Comparison of ENCODE assay signal across 13 cellular contexts in genomic region chr2:42791606-42792005, GRCh38. TPM values are rescaled to one million over a fixed set of nuclear protein-coding genes. Genes with fewer than 3 reads are reported as not detected.
A peak's percentile ranks its signal among the peaks of the same experiment; 100 is the strongest.
DNase-seq lines count a peak whose midpoint lies in the region; ATAC-seq and TF ChIP-seq lines count a peak whose summit lies in the region.
"Had no signal": no experiment of that assay in that cellular context is flagged by ENCODE, and none has a peak within 500 bp of the region (broad histone marks: within the 10 kb centered on the region; RNA-seq: fewer than 3 reads in every experiment).

No MANE protein-coding gene starts in this region.

- no peak for ATAC-seq in HG03342 (IDR thresholded peaks at IDR 0.05; ENCODE audit: unreplicated experiment)
- ATAC-seq: PC-3 had no signal

- 67 to 93% methylated on average over 2 to 3 of the region's 4 CpGs for WGBS in mesodermal cell (ENCODE audit: insufficient coverage in 2 of 2), 2 experiments
- 80% methylated on average over 4 of the region's 4 CpGs for WGBS in suprapubic skin

- H3K4me3 Mint-ChIP-seq in T-helper 2 cell treated with Interferon-gamma antibody and Interleukin-4, amounts not matched to agents 5 μg/mL and 100 μg/mL, for 36 hours = peak overlapping the region; percentile 84
- H3K4me3 Mint-ChIP-seq in activated naive CD8-positive, alpha-beta T cell treated with anti-CD3 and anti-CD28 coated beads for 36 hours = peak overlapping the region; percentile 76

- H3K4me1 ChIP-seq in mesodermal cell (ENCODE audit: control insufficient read depth, insufficient read depth, low read length, poor library complexity, severe bottlenecking) = peaks cover 21% of the 10 kb centered on the region
- peaks cover 24% of the 10 kb centered on the region for H3K4me1 ChIP-seq in suprapubic skin

- peaks cover 11% of the 10 kb centered on the region for H3K36me3 ChIP-seq in mesodermal cell (ENCODE audit: control insufficient read depth, insufficient read depth, low read length)
- peaks cover 3% of the 10 kb centered on the region for H3K36me3 ChIP-seq in suprapubic skin

- peaks cover 36% of the 10 kb centered on the region for H3K4me1 Mint-ChIP-seq in T-helper 2 cell treated with Interferon-gamma antibody and Interleukin-4, amounts not matched to agents 5 μg/mL and 100 μg/mL, for 36 hours (ENCODE audit: low read depth)
- peaks cover 33% of the 10 kb centered on the region for H3K4me1 Mint-ChIP-seq in activated naive CD8-positive, alpha-beta T cell treated with anti-CD3 and anti-CD28 coated beads for 36 hours

- no peak overlapping the region for H3K27ac ChIP-seq in mesodermal cell (ENCODE audit: low read depth, low read length, severe bottlenecking)
- peak overlapping the region; percentile 91 for H3K27ac ChIP-seq in suprapubic skin

- H3K4me3 ChIP-seq in mesodermal cell (ENCODE audit: extremely low read depth, insufficient read depth, low read length, poor library complexity, severe bottlenecking) (peak overlapping the region; percentile 60), suprapubic skin (peak overlapping the region; percentile 75)

- TF ChIP-seq EP300 in suprapubic skin (IDR thresholded peaks at IDR 0.05) = no peak

- no peak for TF ChIP-seq POLR2A in suprapubic skin (IDR thresholded peaks at IDR 0.05)

- H3K9me3 Mint-ChIP-seq in T-helper 2 cell treated with Interferon-gamma antibody and Interleukin-4, amounts not matched to agents 5 μg/mL and 100 μg/mL, for 36 hours = no peaks in the 10 kb centered on the region
- H3K9me3 Mint-ChIP-seq in activated naive CD8-positive, alpha-beta T cell treated with anti-CD3 and anti-CD28 coated beads for 36 hours = no peaks in the 10 kb centered on the region

- DNase-seq in T-helper 2 cell treated with Interferon-gamma antibody and Interleukin-4, amounts not matched to agents 5 μg/mL and 100 μg/mL, for 36 hours (ENCODE audit: low spot score) = no peak
- DNase-seq in T-helper 2 cell (no peak), suprapubic skin (ENCODE audit: low spot score in 2 of 2) (no peak), islet precursor cell (no peak)
- no peak for DNase-seq in activated naive CD8-positive, alpha-beta T cell treated with anti-CD3 and anti-CD28 coated beads for 36 hours
- DNase-seq in activated CD4-positive, CD25-positive, alpha-beta regulatory T cell treated with anti-CD3 and anti-CD28 coated beads, Interleukin-2, amount 50 U/mL, for 72 hours = no peak
- DNase-seq: 8988T; activated CD4-positive, alpha-beta T cell treated with anti-CD3 and anti-CD28 coated beads for 1 hour; cerebellar nuclear complex; NCI-H1092; PC-3 had no signal

- peaks cover 5% of the 10 kb centered on the region for H3K36me3 Mint-ChIP-seq in T-helper 2 cell treated with Interferon-gamma antibody and Interleukin-4, amounts not matched to agents 5 μg/mL and 100 μg/mL, for 36 hours (ENCODE audit: low read depth)
- peaks cover 3% of the 10 kb centered on the region for H3K36me3 Mint-ChIP-seq in activated naive CD8-positive, alpha-beta T cell treated with anti-CD3 and anti-CD28 coated beads for 36 hours

- H3K9me3 ChIP-seq in mesodermal cell (ENCODE audit: control insufficient read depth, low read length) (peaks cover 3% of the 10 kb centered on the region), suprapubic skin (no peaks in the 10 kb centered on the region)

- no peaks in the 10 kb centered on the region for H3K27me3 ChIP-seq in suprapubic skin

- TF ChIP-seq CTCF in suprapubic skin (IDR thresholded peaks at IDR 0.05) = no peak

- H3K27ac Mint-ChIP-seq in T-helper 2 cell treated with Interferon-gamma antibody and Interleukin-4, amounts not matched to agents 5 μg/mL and 100 μg/mL, for 36 hours = no peak overlapping the region
- H3K27ac Mint-ChIP-seq in activated naive CD8-positive, alpha-beta T cell treated with anti-CD3 and anti-CD28 coated beads for 36 hours = no peak overlapping the region

- H3K27me3 Mint-ChIP-seq in T-helper 2 cell treated with Interferon-gamma antibody and Interleukin-4, amounts not matched to agents 5 μg/mL and 100 μg/mL, for 36 hours (ENCODE audit: low read depth) = peaks cover 38% of the 10 kb centered on the region
- peaks cover 40% of the 10 kb centered on the region for H3K27me3 Mint-ChIP-seq in activated naive CD8-positive, alpha-beta T cell treated with anti-CD3 and anti-CD28 coated beads for 36 hours

RNA-seq across cellular contexts. Expression of gene HAAO, which starts 0.8 kb away (rescaled TPM):
- total RNA-seq in activated naive CD8-positive, alpha-beta T cell treated with anti-CD3 and anti-CD28 coated beads for 36 hours = 1 to 10 TPM in 1 of 2 experiments, under 1 TPM in 1; 0.33 to 1.1 TPM
- 13.1 TPM for polyA plus RNA-seq in mesodermal cell (2013, experiment 1 of 2)
- polyA plus RNA-seq in mesodermal cell (2013, experiment 2 of 2) = 11.3 TPM
- total RNA-seq in suprapubic skin = 1 to 10 TPM; 3.9 to 6.6 (median 4.3) TPM
- total RNA-seq: PC-3 had no signal

RNA-seq across cellular contexts. Expression of gene OXER1, which starts 27.7 kb away (rescaled TPM):
- under 1 TPM in 1 of 2 experiments, not detected in 1; 0.16 TPM for total RNA-seq in activated naive CD8-positive, alpha-beta T cell treated with anti-CD3 and anti-CD28 coated beads for 36 hours
- 2.3 TPM for polyA plus RNA-seq in mesodermal cell (2013, experiment 1 of 2)
- 1.6 TPM for polyA plus RNA-seq in mesodermal cell (2013, experiment 2 of 2)
- total RNA-seq in suprapubic skin = 1 to 10 TPM in 3 of 4 donors, under 1 TPM in 1; 0.76 to 3.9 (median 2.1) TPM
- total RNA-seq: PC-3 had no signal
